Comparison of ENCODE assay signal across 1 cellular context in the genomic region with DNA sequence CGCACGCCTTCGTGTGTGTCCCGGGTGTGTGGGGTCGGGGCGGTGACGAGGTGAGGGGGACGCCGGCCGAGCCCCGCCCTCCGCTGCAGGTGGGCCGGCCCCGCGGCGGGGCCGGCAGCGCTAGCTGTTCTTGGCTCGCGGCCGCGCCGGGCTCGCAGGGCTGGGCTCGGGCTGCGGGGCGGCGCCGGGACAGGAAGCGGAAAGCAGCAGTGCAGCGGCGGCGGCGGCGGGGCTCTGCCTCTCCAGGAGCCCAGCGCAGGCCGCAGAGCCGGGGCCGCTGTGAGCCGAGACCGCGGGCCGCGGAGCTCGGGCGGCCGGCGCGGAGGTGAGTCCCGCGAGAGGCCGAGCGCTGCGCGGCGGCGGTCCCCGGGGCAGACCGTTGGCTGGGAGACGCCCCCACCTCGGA.
TF ChIP-seq lines count a peak whose summit lies in the region.

VANGL1 (plus strand) TSS at position 209 of the 406 bp plus-strand sequence. CDS start 9,444 bp downstream, outside the sequence.

TF ChIP-seq in HepG2, 621 proteins besides CTCF, POLR2A, EP300 and RAD21 (continued from another document):
- no peak for TF ChIP-seq ZNF710 (CRISPR knock-in tag; IDR thresholded peaks at IDR 0.05; ENCODE audit: borderline replicate concordance)
- TF ChIP-seq FLYWCH1 (CRISPR knock-in tag; IDR thresholded peaks at IDR 0.05): no peak
- no peak for TF ChIP-seq KAT7 (CRISPR knock-in tag; IDR thresholded peaks at IDR 0.05; ENCODE audit: borderline replicate concordance)
- TF ChIP-seq, protein P1, sequence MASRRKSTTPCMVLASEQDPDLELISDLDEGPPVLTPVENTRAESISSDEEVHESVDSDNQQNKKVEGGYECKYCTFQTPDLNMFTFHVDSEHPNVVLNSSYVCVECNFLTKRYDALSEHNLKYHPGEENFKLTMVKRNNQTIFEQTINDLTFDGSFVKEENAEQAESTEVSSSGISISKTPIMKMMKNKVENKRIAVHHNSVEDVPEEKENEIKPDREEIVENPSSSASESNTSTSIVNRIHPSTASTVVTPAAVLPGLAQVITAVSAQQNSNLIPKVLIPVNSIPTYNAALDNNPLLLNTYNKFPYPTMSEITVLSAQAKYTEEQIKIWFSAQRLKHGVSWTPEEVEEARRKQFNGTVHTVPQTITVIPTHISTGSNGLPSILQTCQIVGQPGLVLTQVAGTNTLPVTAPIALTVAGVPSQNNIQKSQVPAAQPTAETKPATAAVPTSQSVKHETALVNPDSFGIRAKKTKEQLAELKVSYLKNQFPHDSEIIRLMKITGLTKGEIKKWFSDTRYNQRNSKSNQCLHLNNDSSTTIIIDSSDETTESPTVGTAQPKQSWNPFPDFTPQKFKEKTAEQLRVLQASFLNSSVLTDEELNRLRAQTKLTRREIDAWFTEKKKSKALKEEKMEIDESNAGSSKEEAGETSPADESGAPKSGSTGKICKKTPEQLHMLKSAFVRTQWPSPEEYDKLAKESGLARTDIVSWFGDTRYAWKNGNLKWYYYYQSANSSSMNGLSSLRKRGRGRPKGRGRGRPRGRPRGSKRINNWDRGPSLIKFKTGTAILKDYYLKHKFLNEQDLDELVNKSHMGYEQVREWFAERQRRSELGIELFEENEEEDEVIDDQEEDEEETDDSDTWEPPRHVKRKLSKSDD (CRISPR knock-in tag; IDR thresholded peaks at IDR 0.05; ENCODE audit: low read depth): no peak
- no peak for TF ChIP-seq NCOR1 (IDR thresholded peaks at IDR 0.05; ENCODE audit: borderline replicate concordance, low read length)
- no peak for TF ChIP-seq ZNF775 (CRISPR knock-in tag; IDR thresholded peaks at IDR 0.05; ENCODE audit: borderline replicate concordance)
- TF ChIP-seq, protein P2, sequence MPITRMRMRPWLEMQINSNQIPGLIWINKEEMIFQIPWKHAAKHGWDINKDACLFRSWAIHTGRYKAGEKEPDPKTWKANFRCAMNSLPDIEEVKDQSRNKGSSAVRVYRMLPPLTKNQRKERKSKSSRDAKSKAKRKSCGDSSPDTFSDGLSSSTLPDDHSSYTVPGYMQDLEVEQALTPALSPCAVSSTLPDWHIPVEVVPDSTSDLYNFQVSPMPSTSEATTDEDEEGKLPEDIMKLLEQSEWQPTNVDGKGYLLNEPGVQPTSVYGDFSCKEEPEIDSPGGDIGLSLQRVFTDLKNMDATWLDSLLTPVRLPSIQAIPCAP (CRISPR knock-in tag; IDR thresholded peaks at IDR 0.05; ENCODE audit: low read depth): no peak
- TF ChIP-seq REL (CRISPR knock-in tag; conservative IDR thresholded peaks at IDR 0.05): no peak
- TF ChIP-seq ZFY (CRISPR knock-in tag; IDR thresholded peaks at IDR 0.05): peak; percentile 91
- TF ChIP-seq GABPB1 (CRISPR knock-in tag; IDR thresholded peaks at IDR 0.05): peak; percentile 65; the same call in 1 of the 2 replicates
- no peak for TF ChIP-seq ZNF101 (CRISPR knock-in tag; IDR thresholded peaks at IDR 0.05; ENCODE audit: borderline replicate concordance, low read depth)
- TF ChIP-seq ESRRA (CRISPR knock-in tag; IDR thresholded peaks at IDR 0.05; ENCODE audit: low read depth): 0 out of 2 replicates have a peak, but pooled peaks have one; percentile 12
- no peak for TF ChIP-seq HNF4A (CRISPR knock-in tag; IDR thresholded peaks at IDR 0.05)
- TF ChIP-seq HDAC1 (CRISPR knock-in tag; IDR thresholded peaks at IDR 0.05): no peak
- no peak for TF ChIP-seq ZNF333 (CRISPR knock-in tag; IDR thresholded peaks at IDR 0.05; ENCODE audit: borderline replicate concordance)
- no peak for TF ChIP-seq FOXO1 (CRISPR knock-in tag; IDR thresholded peaks at IDR 0.05)
- TF ChIP-seq, protein P3, sequence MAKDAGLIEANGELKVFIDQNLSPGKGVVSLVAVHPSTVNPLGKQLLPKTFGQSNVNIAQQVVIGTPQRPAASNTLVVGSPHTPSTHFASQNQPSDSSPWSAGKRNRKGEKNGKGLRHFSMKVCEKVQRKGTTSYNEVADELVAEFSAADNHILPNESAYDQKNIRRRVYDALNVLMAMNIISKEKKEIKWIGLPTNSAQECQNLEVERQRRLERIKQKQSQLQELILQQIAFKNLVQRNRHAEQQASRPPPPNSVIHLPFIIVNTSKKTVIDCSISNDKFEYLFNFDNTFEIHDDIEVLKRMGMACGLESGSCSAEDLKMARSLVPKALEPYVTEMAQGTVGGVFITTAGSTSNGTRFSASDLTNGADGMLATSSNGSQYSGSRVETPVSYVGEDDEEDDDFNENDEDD (CRISPR knock-in tag; IDR thresholded peaks at IDR 0.05; ENCODE audit: borderline replicate concordance): 0 out of 2 replicates have a peak, but pooled peaks have one; percentile 18
- TF ChIP-seq ZNF30 (CRISPR knock-in tag; IDR thresholded peaks at IDR 0.05): no peak
- TF ChIP-seq ZNF264 (CRISPR knock-in tag; IDR thresholded peaks at IDR 0.05): no peak
- no peak for TF ChIP-seq ZNF850 (CRISPR knock-in tag; conservative IDR thresholded peaks at IDR 0.05)
- TF ChIP-seq NCOA5 (CRISPR knock-in tag; IDR thresholded peaks at IDR 0.05): no peak
- TF ChIP-seq ZNF296 (CRISPR knock-in tag; conservative IDR thresholded peaks at IDR 0.05): no peak
- no peak for TF ChIP-seq ZNF12 (CRISPR knock-in tag; IDR thresholded peaks at IDR 0.05)
- no peak for TF ChIP-seq ZNF235 (CRISPR knock-in tag; IDR thresholded peaks at IDR 0.05; ENCODE audit: borderline replicate concordance)
- no peak for TF ChIP-seq MIER2 (CRISPR knock-in tag; IDR thresholded peaks at IDR 0.05)
- TF ChIP-seq ZNF773 (CRISPR knock-in tag; IDR thresholded peaks at IDR 0.05; ENCODE audit: borderline replicate concordance): no peak
- no peak for TF ChIP-seq ZNF670 (CRISPR knock-in tag; IDR thresholded peaks at IDR 0.05; ENCODE audit: borderline replicate concordance)
- TF ChIP-seq ZNF10 (CRISPR knock-in tag; IDR thresholded peaks at IDR 0.05; ENCODE audit: borderline replicate concordance, low read depth): no peak
- TF ChIP-seq AKAP8 (CRISPR knock-in tag; IDR thresholded peaks at IDR 0.05): no peak
- TF ChIP-seq ZNF841 (CRISPR knock-in tag; IDR thresholded peaks at IDR 0.05; ENCODE audit: borderline replicate concordance): no peak
- TF ChIP-seq MXD4 (CRISPR knock-in tag; IDR thresholded peaks at IDR 0.05): no peak
- no peak for TF ChIP-seq FOXK1 (CRISPR knock-in tag; IDR thresholded peaks at IDR 0.05; ENCODE audit: borderline replicate concordance, low read depth)
- TF ChIP-seq ZKSCAN8 (CRISPR knock-in tag; IDR thresholded peaks at IDR 0.05; ENCODE audit: borderline replicate concordance): no peak
- no peak for TF ChIP-seq KDM5B (CRISPR knock-in tag; IDR thresholded peaks at IDR 0.05; ENCODE audit: borderline replicate concordance)
- peak; percentile 18; the same call in 1 of the 2 replicates for TF ChIP-seq ZSCAN31 (CRISPR knock-in tag; IDR thresholded peaks at IDR 0.05; ENCODE audit: low read depth)
- no peak for TF ChIP-seq TCF7 (IDR thresholded peaks at IDR 0.05; ENCODE audit: low read depth)
- TF ChIP-seq RARA (CRISPR knock-in tag; IDR thresholded peaks at IDR 0.05): no peak
- no peak for TF ChIP-seq FIP1L1 (IDR thresholded peaks at IDR 0.05; ENCODE audit: borderline replicate concordance, insufficient read depth, low read depth, low read length)
- TF ChIP-seq NFKBIZ (CRISPR knock-in tag; IDR thresholded peaks at IDR 0.05): no peak
